Comparison of ENCODE assay signal across 1 cellular context in the genomic region with DNA sequence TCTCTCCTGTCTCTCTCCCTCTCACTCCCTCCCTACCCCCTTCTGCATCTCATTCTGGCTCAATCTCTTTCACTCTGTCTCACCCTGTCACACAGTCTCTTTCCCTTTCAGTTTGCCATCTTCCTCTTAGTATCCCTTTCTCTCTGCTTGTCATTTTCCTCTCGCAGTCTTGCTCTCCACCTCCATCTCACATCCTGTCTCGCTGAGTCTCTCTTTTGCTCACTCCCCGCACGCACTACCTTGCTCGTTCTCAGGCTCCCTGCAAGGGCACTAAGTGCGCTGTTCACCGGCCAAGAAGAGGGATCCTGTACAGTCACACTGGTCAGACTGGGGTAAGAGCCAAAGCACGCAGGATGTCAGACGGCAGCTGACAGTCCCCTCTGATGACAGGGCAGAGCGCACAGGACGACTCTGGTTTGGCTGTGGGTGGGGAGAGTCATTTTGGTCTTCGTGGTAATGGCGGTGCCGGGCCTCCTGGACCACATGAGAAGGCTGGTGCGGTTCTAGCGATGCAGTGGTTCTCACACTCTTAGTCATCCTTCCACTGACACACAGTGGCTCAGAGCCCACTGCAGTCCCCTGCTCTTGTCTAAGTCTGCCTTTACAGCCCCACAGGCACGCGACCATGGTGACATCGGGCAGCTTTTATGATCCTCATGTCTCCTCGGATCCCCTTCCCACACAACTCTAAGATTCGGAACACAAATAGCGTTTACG.
A peak's percentile ranks its signal among the peaks of the same experiment; 100 is the strongest.
TF ChIP-seq lines count a peak whose summit lies in the region.

No MANE protein-coding gene starts in this region.

TF ChIP-seq in K562, 482 proteins besides CTCF, POLR2A, EP300 and RAD21 (continued from another document and continues in another):
- TF ChIP-seq, protein P1, sequence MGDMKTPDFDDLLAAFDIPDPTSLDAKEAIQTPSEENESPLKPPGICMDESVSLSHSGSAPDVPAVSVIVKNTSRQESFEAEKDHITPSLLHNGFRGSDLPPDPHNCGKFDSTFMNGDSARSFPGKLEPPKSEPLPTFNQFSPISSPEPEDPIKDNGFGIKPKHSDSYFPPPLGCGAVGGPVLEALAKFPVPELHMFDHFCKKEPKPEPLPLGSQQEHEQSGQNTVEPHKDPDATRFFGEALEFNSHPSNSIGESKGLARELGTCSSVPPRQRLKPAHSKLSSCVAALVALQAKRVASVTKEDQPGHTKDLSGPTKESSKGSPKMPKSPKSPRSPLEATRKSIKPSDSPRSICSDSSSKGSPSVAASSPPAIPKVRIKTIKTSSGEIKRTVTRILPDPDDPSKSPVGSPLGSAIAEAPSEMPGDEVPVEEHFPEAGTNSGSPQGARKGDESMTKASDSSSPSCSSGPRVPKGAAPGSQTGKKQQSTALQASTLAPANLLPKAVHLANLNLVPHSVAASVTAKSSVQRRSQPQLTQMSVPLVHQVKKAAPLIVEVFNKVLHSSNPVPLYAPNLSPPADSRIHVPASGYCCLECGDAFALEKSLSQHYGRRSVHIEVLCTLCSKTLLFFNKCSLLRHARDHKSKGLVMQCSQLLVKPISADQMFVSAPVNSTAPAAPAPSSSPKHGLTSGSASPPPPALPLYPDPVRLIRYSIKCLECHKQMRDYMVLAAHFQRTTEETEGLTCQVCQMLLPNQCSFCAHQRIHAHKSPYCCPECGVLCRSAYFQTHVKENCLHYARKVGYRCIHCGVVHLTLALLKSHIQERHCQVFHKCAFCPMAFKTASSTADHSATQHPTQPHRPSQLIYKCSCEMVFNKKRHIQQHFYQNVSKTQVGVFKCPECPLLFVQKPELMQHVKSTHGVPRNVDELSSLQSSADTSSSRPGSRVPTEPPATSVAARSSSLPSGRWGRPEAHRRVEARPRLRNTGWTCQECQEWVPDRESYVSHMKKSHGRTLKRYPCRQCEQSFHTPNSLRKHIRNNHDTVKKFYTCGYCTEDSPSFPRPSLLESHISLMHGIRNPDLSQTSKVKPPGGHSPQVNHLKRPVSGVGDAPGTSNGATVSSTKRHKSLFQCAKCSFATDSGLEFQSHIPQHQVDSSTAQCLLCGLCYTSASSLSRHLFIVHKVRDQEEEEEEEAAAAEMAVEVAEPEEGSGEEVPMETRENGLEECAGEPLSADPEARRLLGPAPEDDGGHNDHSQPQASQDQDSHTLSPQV (IDR thresholded peaks at IDR 0.05) = peak; percentile 39; the same call in 1 of the 2 replicates
- peak; percentile 60; the same call in 1 of the 2 replicates for TF ChIP-seq MEF2D (tag; conservative IDR thresholded peaks at IDR 0.05; ENCODE audit: low read depth)
- TF ChIP-seq, protein P2, sequence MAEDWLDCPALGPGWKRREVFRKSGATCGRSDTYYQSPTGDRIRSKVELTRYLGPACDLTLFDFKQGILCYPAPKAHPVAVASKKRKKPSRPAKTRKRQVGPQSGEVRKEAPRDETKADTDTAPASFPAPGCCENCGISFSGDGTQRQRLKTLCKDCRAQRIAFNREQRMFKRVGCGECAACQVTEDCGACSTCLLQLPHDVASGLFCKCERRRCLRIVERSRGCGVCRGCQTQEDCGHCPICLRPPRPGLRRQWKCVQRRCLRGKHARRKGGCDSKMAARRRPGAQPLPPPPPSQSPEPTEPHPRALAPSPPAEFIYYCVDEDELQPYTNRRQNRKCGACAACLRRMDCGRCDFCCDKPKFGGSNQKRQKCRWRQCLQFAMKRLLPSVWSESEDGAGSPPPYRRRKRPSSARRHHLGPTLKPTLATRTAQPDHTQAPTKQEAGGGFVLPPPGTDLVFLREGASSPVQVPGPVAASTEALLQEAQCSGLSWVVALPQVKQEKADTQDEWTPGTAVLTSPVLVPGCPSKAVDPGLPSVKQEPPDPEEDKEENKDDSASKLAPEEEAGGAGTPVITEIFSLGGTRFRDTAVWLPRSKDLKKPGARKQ (CRISPR knock-in tag; IDR thresholded peaks at IDR 0.05) = no peak
- TF ChIP-seq ZFP36 (IDR thresholded peaks at IDR 0.05; ENCODE audit: low read depth, low read length, partially characterized antibody) = no peak
- no peak for TF ChIP-seq SAFB2 (IDR thresholded peaks at IDR 0.05; ENCODE audit: borderline replicate concordance, low read depth, low read length, severe bottlenecking)
- no peak for TF ChIP-seq ZNF586 (CRISPR knock-in tag; conservative IDR thresholded peaks at IDR 0.05)
- no peak for TF ChIP-seq GTF2E2 (tag; IDR thresholded peaks at IDR 0.05)
- TF ChIP-seq PHB2 (IDR thresholded peaks at IDR 0.05; ENCODE audit: low read depth) = no peak
- TF ChIP-seq, protein P3, sequence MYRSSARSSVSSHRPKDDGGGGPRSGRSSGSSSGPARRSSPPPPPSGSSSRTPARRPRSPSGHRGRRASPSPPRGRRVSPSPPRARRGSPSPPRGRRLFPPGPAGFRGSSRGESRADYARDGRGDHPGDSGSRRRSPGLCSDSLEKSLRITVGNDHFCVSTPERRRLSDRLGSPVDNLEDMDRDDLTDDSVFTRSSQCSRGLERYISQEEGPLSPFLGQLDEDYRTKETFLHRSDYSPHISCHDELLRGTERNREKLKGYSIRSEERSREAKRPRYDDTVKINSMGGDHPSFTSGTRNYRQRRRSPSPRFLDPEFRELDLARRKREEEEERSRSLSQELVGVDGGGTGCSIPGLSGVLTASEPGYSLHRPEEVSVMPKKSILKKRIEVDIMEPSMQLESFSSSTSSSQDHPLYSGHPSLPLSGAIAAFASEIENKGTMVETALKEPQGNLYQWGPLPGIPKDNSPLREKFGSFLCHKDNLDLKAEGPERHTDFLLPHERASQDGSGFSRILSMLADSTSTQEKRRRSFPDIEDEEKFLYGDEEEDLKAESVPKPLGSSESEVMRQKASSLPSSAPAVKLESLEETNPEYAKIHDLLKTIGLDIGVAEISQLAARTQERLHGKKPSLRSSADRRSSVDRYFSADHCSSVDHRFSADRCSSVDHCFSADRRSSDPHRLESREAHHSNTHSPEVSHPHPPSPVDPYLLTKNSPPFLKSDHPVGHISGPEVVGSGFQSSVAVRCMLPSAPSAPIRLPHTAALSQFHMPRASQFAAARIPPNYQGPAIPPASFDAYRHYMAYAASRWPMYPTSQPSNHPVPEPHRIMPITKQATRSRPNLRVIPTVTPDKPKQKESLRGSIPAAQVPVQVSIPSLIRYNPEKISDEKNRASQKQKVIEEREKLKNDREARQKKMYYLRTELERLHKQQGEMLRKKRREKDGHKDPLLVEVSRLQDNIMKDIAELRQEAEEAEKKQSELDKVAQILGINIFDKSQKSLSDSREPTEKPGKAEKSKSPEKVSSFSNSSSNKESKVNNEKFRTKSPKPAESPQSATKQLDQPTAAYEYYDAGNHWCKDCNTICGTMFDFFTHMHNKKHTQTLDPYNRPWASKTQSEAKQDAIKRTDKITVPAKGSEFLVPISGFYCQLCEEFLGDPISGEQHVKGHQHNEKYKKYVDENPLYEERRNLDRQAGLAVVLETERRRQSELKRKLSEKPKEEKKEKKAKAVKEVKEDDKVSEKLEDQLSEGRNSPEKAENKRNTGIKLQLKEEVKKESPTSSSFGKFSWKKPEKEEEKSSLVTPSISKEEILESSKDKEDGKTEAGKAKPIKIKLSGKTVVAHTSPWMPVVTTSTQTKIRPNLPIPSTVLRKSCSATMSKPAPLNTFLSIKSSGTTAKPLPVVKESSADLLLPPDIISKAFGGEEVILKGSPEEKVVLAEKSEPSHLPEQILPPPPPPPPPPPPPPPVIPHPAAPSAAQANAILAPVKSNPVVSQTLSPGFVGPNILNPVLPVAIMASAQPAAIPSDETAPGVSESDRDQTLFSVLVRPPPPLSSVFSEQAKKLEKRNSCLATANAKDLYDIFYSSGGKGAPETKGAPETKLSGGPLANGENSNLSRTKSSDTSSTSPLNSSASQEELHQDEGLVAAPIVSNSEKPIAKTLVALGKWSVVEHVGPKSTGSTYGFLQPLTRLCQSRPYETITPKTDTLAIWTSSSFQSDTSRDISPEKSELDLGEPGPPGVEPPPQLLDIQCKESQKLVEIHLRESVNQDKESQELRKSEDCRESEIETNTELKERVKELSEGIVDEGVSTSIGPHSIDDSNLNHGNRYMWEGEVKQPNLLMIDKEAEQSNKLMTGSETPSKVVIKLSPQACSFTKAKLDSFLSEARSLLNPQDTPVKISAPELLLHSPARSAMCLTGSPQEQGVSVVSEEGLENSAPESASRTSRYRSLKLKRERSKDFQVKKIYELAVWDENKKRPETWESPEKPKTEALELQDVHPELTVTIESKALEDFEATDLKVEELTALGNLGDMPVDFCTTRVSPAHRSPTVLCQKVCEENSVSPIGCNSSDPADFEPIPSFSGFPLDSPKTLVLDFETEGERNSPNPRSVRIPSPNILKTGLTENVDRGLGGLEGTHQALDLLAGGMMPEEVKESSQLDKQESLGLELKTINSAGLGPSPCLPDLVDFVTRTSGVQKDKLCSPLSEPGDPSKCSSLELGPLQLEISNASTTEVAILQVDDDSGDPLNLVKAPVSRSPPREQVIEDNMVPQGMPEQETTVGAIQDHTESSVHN (IDR thresholded peaks at IDR 0.05; ENCODE audit: borderline replicate concordance in 1 of 2, low read depth in 1 of 2) = no peak
- TF ChIP-seq, protein P4, sequence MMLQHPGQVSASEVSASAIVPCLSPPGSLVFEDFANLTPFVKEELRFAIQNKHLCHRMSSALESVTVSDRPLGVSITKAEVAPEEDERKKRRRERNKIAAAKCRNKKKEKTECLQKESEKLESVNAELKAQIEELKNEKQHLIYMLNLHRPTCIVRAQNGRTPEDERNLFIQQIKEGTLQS (IDR thresholded peaks at IDR 0.05) = peak; percentile 32; the same call in 1 of the 2 replicates
- TF ChIP-seq, protein P4 (CRISPR knock-in tag; conservative IDR thresholded peaks at IDR 0.05) = no peak
- TF ChIP-seq FOS (IDR thresholded peaks at IDR 0.05; ENCODE audit: extremely low read depth, insufficient read length) = no peak
- no peak for TF ChIP-seq SMC3 (conservative IDR thresholded peaks at IDR 0.05; ENCODE audit: insufficient read depth, low read depth, low read length)
- TF ChIP-seq, protein P5, sequence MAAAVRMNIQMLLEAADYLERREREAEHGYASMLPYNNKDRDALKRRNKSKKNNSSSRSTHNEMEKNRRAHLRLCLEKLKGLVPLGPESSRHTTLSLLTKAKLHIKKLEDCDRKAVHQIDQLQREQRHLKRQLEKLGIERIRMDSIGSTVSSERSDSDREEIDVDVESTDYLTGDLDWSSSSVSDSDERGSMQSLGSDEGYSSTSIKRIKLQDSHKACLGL (CRISPR knock-in tag; IDR thresholded peaks at IDR 0.05; ENCODE audit: borderline replicate concordance, poor library complexity, severe bottlenecking) = no peak
- no peak; the same call in 1 of the 2 replicates for TF ChIP-seq ERF (CRISPR knock-in tag; IDR thresholded peaks at IDR 0.05)
- no peak for TF ChIP-seq MCM5 (IDR thresholded peaks at IDR 0.05; ENCODE audit: low read depth)
- TF ChIP-seq TOE1 (IDR thresholded peaks at IDR 0.05; ENCODE audit: borderline replicate concordance) = no peak
- TF ChIP-seq TOE1 (CRISPR knock-in tag; IDR thresholded peaks at IDR 0.05; ENCODE audit: borderline replicate concordance, low read depth) = no peak
- TF ChIP-seq, protein P6, sequence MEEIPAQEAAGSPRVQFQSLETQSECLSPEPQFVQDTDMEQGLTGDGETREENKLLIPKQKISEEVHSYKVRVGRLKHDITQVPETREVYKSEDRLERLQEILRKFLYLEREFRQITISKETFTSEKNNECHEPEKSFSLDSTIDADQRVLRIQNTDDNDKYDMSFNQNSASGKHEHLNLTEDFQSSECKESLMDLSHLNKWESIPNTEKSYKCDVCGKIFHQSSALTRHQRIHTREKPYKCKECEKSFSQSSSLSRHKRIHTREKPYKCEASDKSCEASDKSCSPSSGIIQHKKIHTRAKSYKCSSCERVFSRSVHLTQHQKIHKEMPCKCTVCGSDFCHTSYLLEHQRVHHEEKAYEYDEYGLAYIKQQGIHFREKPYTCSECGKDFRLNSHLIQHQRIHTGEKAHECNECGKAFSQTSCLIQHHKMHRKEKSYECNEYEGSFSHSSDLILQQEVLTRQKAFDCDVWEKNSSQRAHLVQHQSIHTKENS (CRISPR knock-in tag; IDR thresholded peaks at IDR 0.05) = no peak
- no peak for TF ChIP-seq BRCA1 (IDR thresholded peaks at IDR 0.05)
- TF ChIP-seq BRCA1 (CRISPR knock-in tag; IDR thresholded peaks at IDR 0.05) = no peak
- TF ChIP-seq MTA1 (IDR thresholded peaks at IDR 0.05; ENCODE audit: borderline replicate concordance) = no peak
- TF ChIP-seq GATAD2A (IDR thresholded peaks at IDR 0.05) = 0 out of 2 replicates have a peak, but pooled peaks have one; percentile 8
- TF ChIP-seq, protein P7, sequence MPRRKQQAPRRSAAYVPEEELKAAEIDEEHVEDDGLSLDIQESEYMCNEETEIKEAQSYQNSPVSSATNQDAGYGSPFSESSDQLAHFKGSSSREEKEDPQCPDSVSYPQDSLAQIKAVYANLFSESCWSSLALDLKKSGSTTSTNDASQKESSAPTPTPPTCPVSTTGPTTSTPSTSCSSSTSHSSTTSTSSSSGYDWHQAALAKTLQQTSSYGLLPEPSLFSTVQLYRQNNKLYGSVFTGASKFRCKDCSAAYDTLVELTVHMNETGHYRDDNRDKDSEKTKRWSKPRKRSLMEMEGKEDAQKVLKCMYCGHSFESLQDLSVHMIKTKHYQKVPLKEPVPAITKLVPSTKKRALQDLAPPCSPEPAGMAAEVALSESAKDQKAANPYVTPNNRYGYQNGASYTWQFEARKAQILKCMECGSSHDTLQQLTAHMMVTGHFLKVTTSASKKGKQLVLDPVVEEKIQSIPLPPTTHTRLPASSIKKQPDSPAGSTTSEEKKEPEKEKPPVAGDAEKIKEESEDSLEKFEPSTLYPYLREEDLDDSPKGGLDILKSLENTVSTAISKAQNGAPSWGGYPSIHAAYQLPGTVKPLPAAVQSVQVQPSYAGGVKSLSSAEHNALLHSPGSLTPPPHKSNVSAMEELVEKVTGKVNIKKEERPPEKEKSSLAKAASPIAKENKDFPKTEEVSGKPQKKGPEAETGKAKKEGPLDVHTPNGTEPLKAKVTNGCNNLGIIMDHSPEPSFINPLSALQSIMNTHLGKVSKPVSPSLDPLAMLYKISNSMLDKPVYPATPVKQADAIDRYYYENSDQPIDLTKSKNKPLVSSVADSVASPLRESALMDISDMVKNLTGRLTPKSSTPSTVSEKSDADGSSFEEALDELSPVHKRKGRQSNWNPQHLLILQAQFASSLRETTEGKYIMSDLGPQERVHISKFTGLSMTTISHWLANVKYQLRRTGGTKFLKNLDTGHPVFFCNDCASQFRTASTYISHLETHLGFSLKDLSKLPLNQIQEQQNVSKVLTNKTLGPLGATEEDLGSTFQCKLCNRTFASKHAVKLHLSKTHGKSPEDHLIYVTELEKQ (CRISPR knock-in tag; IDR thresholded peaks at IDR 0.05) = no peak
- TF ChIP-seq, protein P8, sequence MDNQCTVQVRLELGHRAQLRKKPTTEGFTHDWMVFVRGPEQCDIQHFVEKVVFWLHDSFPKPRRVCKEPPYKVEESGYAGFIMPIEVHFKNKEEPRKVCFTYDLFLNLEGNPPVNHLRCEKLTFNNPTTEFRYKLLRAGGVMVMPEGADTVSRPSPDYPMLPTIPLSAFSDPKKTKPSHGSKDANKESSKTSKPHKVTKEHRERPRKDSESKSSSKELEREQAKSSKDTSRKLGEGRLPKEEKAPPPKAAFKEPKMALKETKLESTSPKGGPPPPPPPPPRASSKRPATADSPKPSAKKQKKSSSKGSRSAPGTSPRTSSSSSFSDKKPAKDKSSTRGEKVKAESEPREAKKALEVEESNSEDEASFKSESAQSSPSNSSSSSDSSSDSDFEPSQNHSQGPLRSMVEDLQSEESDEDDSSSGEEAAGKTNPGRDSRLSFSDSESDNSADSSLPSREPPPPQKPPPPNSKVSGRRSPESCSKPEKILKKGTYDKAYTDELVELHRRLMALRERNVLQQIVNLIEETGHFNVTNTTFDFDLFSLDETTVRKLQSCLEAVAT (IDR thresholded peaks at IDR 0.05) = no peak
- no peak for TF ChIP-seq DIDO1 (tag; IDR thresholded peaks at IDR 0.05; ENCODE audit: low read depth)
